ENCODE assay signal across 11 cellular contexts in genomic region chr19:33777753-33778088, GRCh38. TPM values are rescaled to one million over a fixed set of nuclear protein-coding genes. Genes with fewer than 3 reads are reported as not detected.
DNase-seq lines count a peak whose midpoint lies in the region; TF ChIP-seq lines count a peak whose summit lies in the region.
"Had no signal": no experiment of that assay in that cellular context is flagged by ENCODE, and none has a peak within 500 bp of the region (broad histone marks: within the 10 kb centered on the region; RNA-seq: fewer than 3 reads in every experiment).

No MANE protein-coding gene starts in this region.

- H3K36me3 ChIP-seq in HEK293 (ENCODE audit: control insufficient read depth in 2 of 2, insufficient read depth in 1 of 2, low read length in 2 of 2) (peaks cover 0 to under 1% of the 10 kb centered on the region in 2 experiments; a peak in 1 of 3 replicates), OCI-LY3 (replicated peaks; ENCODE audit: low read depth, low read length) (no peaks in the 10 kb centered on the region), neuronal stem cell (replicated peaks in 1 of 2; ENCODE audit: control insufficient read depth in 2 of 2, insufficient read depth in 2 of 2, low read length in 2 of 2) (no peaks in the 10 kb centered on the region)
- H3K36me3 ChIP-seq in CD8-positive, alpha-beta memory T cell (ENCODE audit: insufficient read depth, low read length) = no peaks in the 10 kb centered on the region

- peaks cover 21 to 39% of the 10 kb centered on the region in 2 donors for H3K27me3 Mint-ChIP-seq in CD8-positive, alpha-beta memory T cell
- peaks cover 15 to 20% (median 19%) of the 10 kb centered on the region in 3 donors for H3K27me3 Mint-ChIP-seq in CD14-positive monocyte (ENCODE audit: low read depth in 3 of 3)

- peak overlapping the region; percentile 22 for H2BK12ac ChIP-seq in neuronal stem cell (ENCODE audit: low read length)

- POLR2A ChIA-PET in HEK293 (lab: Yijun Ruan, JAX) = interaction anchor here (0.5 to 1.7 kb wide), 9 partner anchors 17 to 666 kb away, joined by 3 to 16 read pairs (median 4); partner anchors contain the start of gene KCTD15
- POLR2A ChIA-PET in CD8-positive, alpha-beta memory T cell (lab: Charles Lee) = no interaction called here

- no peak overlapping the region for H3K4me3 Mint-ChIP-seq in CD8-positive, alpha-beta memory T cell
- H3K4me3 Mint-ChIP-seq in CD14-positive monocyte = no peak overlapping the region
- H3K4me3 Mint-ChIP-seq: CD4-positive, alpha-beta T cell had no signal

- peak overlapping the region; percentile 94 for H3K14ac ChIP-seq in neuronal stem cell (ENCODE audit: low read length)

- CTCF ChIA-PET in HEK293 (lab: Yijun Ruan, JAX) = interaction anchor here (0.5 to 11.3 kb wide), 166 partner anchors 9 to 1649 kb away, joined by 3 to 341 read pairs (median 5); partner anchors contain the start of gene KCTD15
- CTCF ChIA-PET in CD8-positive, alpha-beta memory T cell (lab: Charles Lee) = interaction anchor here (0.7 to 2.1 kb wide), 23 partner anchors 9 to 649 kb away, joined by 3 to 17 read pairs (median 4); no protein-coding TSS in a partner anchor

- H4K20me1 ChIP-seq in OCI-LY3 (ENCODE audit: insufficient read depth, low read length) = no peaks in the 10 kb centered on the region

- no peak overlapping the region for H3K27ac Mint-ChIP-seq in CD8-positive, alpha-beta memory T cell
- no peak overlapping the region for H3K27ac Mint-ChIP-seq in CD14-positive monocyte
- H3K27ac Mint-ChIP-seq: CD4-positive, alpha-beta T cell; H9 had no signal

- H3K9me3 ChIP-seq in HEK293 (ENCODE audit: control insufficient read depth, insufficient read depth, low read depth, low read length) = no peaks in the 10 kb centered on the region
- no peaks in the 10 kb centered on the region for H3K9me3 ChIP-seq in OCI-LY3 (ENCODE audit: insufficient read depth, low read length)
- H3K9me3 ChIP-seq in neuronal stem cell (replicated peaks in 1 of 2; ENCODE audit: control insufficient read depth in 2 of 2, insufficient read depth in 1 of 2, low read depth in 1 of 2, low read length in 2 of 2) = peaks cover 0 to 4% of the 10 kb centered on the region in 2 donors
- no peaks in the 10 kb centered on the region for H3K9me3 ChIP-seq in CD8-positive, alpha-beta memory T cell (ENCODE audit: low read length)

- no peaks in the 10 kb centered on the region for H3K36me3 Mint-ChIP-seq in CD8-positive, alpha-beta memory T cell
- H3K36me3 Mint-ChIP-seq in CD14-positive monocyte = no peaks in the 10 kb centered on the region

- H2AFZ ChIP-seq in OCI-LY3 (ENCODE audit: low read depth, low read length) (no peak overlapping the region), neuronal stem cell (ENCODE audit: low read length) (no peak overlapping the region)

- H3K4me2 ChIP-seq in OCI-LY3 (ENCODE audit: low read length) = peak overlapping the region; percentile 26
- H3K4me2 ChIP-seq in neuronal stem cell (ENCODE audit: insufficient read depth, low read length, poor library complexity, severe bottlenecking) = no peak overlapping the region

- peaks cover 5 to 12% (median 11%) of the 10 kb centered on the region in 3 donors for H3K4me1 Mint-ChIP-seq in CD8-positive, alpha-beta memory T cell
- H3K4me1 Mint-ChIP-seq in CD14-positive monocyte = peaks cover 3% of the 10 kb centered on the region

- H2AK5ac ChIP-seq in neuronal stem cell (ENCODE audit: low read depth, low read length) = peak overlapping the region; percentile 94

- H3K9ac ChIP-seq in OCI-LY3 (ENCODE audit: low read length) (no peak overlapping the region), neuronal stem cell (ENCODE audit: low read depth, low read length, poor library complexity) (no peak overlapping the region)

- no peaks in the 10 kb centered on the region for H3K79me2 ChIP-seq in OCI-LY3 (ENCODE audit: low read length)

- peak overlapping the region; percentile 71 for H3K18ac ChIP-seq in neuronal stem cell (ENCODE audit: low read length)

- WGBS in neuronal stem cell (ENCODE audit: extremely low coverage in 2 of 2, insufficient read length in 2 of 2, insufficient replicate concordance in 1 of 2), 2 donors = no CpG with 5 or more reads among the region's 17 CpGs

- TF ChIP-seq CTCF in HEK293 (tag by site-specific recombination; IDR thresholded peaks at IDR 0.05) = no peak
- no peak for TF ChIP-seq CTCF in OCI-LY3 (IDR thresholded peaks at IDR 0.05; ENCODE audit: low read depth, low read length)
- no peak for TF ChIP-seq CTCF in CD14-positive monocyte (IDR thresholded peaks at IDR 0.05)

- peaks cover 0 to 3% (median 0%) of the 10 kb centered on the region in 5 donors for H3K9me3 Mint-ChIP-seq in CD8-positive, alpha-beta memory T cell
- peaks cover 0 to 5% (median 3%) of the 10 kb centered on the region in 7 donors for H3K9me3 Mint-ChIP-seq in CD14-positive monocyte
- H3K9me3 Mint-ChIP-seq: CD4-positive, alpha-beta T cell; H9 had no signal

- peak overlapping the region; percentile 1 for H3K23ac ChIP-seq in neuronal stem cell (ENCODE audit: low read depth, low read length, poor library complexity)

- H3K4me3 ChIP-seq in HEK293 (ENCODE audit: low read depth, low read length) = no peak overlapping the region
- no peak overlapping the region for H3K4me3 ChIP-seq in OCI-LY3 (ENCODE audit: low read length)
- no peak overlapping the region for H3K4me3 ChIP-seq in neuronal stem cell (ENCODE audit: low read length in 2 of 2)
- no peak overlapping the region for H3K4me3 ChIP-seq in CD8-positive, alpha-beta memory T cell (ENCODE audit: low read length)

- H3K4me1 ChIP-seq in HEK293 (ENCODE audit: control insufficient read depth, insufficient read depth, low read length) (peaks cover 4% of the 10 kb centered on the region), OCI-LY3 (ENCODE audit: low read length) (peaks cover 6% of the 10 kb centered on the region), neuronal stem cell (ENCODE audit: control insufficient read depth in 2 of 2, insufficient read depth in 1 of 2, low read depth in 1 of 2, low read length in 2 of 2) (peaks cover 5 to 6% of the 10 kb centered on the region in 2 donors)
- H3K4me1 ChIP-seq in CD8-positive, alpha-beta memory T cell (ENCODE audit: insufficient read depth, low read length) = peaks cover 5% of the 10 kb centered on the region

- intact Hi-C loops in CD14-positive monocyte (cut with micrococcal nuclease) = loop anchor here (1.0 to 10.0 kb wide), 6 partner anchors 220 to 653 kb away; no protein-coding TSS in a partner anchor

- peak overlapping the region; percentile 76 for H3K4ac ChIP-seq in neuronal stem cell (ENCODE audit: low read length)

- no peak overlapping the region for H2BK15ac ChIP-seq in neuronal stem cell (ENCODE audit: low read length)

- H3K27me3 ChIP-seq in OCI-LY3 (ENCODE audit: low read depth, low read length) (peaks cover 16% of the 10 kb centered on the region), neuronal stem cell (ENCODE audit: control insufficient read depth in 3 of 3, insufficient read depth in 3 of 3, low read depth in 1 of 3, low read length in 3 of 3) (peaks cover 2 to 28% (median 18%) of the 10 kb centered on the region in 3 experiments)
- peaks cover 5% of the 10 kb centered on the region for H3K27me3 ChIP-seq in CD8-positive, alpha-beta memory T cell (ENCODE audit: insufficient read depth, low read length, poor library complexity, severe bottlenecking)

- DNase-seq in NCI-H526 (lab: John Stamatoyannopoulos, UW) (peak; percentile 45 to 62), NCI-H526 treated with DMSO at 0.1 percent for 48 hours (lab: John Stamatoyannopoulos, UW) (no peak), neuronal stem cell (ENCODE audit: low spot score) (no peak), amniotic stem cell (lab: John Stamatoyannopoulos, UW) (no peak), CD14-positive monocyte (ENCODE audit: low spot score) (no peak)
- no peak for DNase-seq in CD8-positive, alpha-beta memory T cell

- H3K79me1 ChIP-seq in neuronal stem cell (ENCODE audit: low read depth, low read length) = no peaks in the 10 kb centered on the region

- H3K27ac ChIP-seq in HEK293 (ENCODE audit: extremely low read depth, low read depth, low read length) = no peak overlapping the region
- H3K27ac ChIP-seq in OCI-LY3 (ENCODE audit: low read length) = no peak overlapping the region
- H3K27ac ChIP-seq in neuronal stem cell (replicated peaks; ENCODE audit: low read length) = no peak overlapping the region
- no peak overlapping the region for H3K27ac ChIP-seq in CD8-positive, alpha-beta memory T cell (ENCODE audit: low read depth, low read length)
- H3K27ac ChIP-seq: 22Rv1 had no signal

- H2BK5ac ChIP-seq in neuronal stem cell (ENCODE audit: low read length) = no peak overlapping the region

- no peak overlapping the region for H4K8ac ChIP-seq in neuronal stem cell (ENCODE audit: low read depth, low read length)

- no peak overlapping the region for H4K91ac ChIP-seq in neuronal stem cell (ENCODE audit: low read depth, low read length, poor library complexity)

- no peak overlapping the region for H2BK120ac ChIP-seq in neuronal stem cell (ENCODE audit: low read depth, low read length)

TF ChIP-seq in HEK293, 187 proteins besides CTCF, POLR2A, EP300 and RAD21 (continues in another document):
- TF ChIP-seq ZNF433 (tag by site-specific recombination; IDR thresholded peaks at IDR 0.05; ENCODE audit: low read depth) (0 out of 2 replicates have a peak, but pooled peaks have one; percentile 4), IKZF3 (tag by site-specific recombination; IDR thresholded peaks at IDR 0.05) (no peak), ZNF747 (tag by site-specific recombination; IDR thresholded peaks at IDR 0.05) (0 out of 2 replicates have a peak, but pooled peaks have one; percentile 32), ZNF324 (tag by site-specific recombination; IDR thresholded peaks at IDR 0.05) (no peak), ZNF785 (tag by site-specific recombination; IDR thresholded peaks at IDR 0.05) (peak; percentile 59; the same call in 1 of the 2 replicates), BCL6B (tag by site-specific recombination; IDR thresholded peaks at IDR 0.05) (0 out of 2 replicates have a peak, but pooled peaks have one; percentile 9), ZFP41 (tag by site-specific recombination; IDR thresholded peaks at IDR 0.05; ENCODE audit: borderline replicate concordance) (peak; percentile 17; the same call in 1 of the 2 replicates)

RNA-seq across cellular contexts. Expression of gene KCTD15, which starts 18.9 kb away (rescaled TPM):
- 20.7 TPM for polyA plus RNA-seq in neuronal stem cell (2013, experiment 1 of 2)
- polyA plus RNA-seq in neuronal stem cell (2013, experiment 2 of 2) = 20.9 TPM
- total RNA-seq in CD8-positive, alpha-beta memory T cell = 1 to 10 TPM; 3.6 to 4.1 TPM
- polyA plus RNA-seq in CD8-positive, alpha-beta memory T cell = 0.28 TPM
- 1 to 10 TPM; 1.6 to 2.1 TPM for polyA plus RNA-seq in CD14-positive monocyte

Comparison
In these comparisons a context has a peak if more than half of its experiments do, and no peak if none do; other contexts are left out.
1. DNase-seq: peak in NCI-H526 (2 of 2); none in NCI-H526 treated with DMSO at 0.1 percent for 48 hours (single experiment), neuronal stem cell (single experiment), amniotic stem cell (single experiment), CD8-positive, alpha-beta memory T cell (0 of 5) and CD14-positive monocyte (single experiment).